ENCODE assay signal across 8 cellular contexts in the genomic region with DNA sequence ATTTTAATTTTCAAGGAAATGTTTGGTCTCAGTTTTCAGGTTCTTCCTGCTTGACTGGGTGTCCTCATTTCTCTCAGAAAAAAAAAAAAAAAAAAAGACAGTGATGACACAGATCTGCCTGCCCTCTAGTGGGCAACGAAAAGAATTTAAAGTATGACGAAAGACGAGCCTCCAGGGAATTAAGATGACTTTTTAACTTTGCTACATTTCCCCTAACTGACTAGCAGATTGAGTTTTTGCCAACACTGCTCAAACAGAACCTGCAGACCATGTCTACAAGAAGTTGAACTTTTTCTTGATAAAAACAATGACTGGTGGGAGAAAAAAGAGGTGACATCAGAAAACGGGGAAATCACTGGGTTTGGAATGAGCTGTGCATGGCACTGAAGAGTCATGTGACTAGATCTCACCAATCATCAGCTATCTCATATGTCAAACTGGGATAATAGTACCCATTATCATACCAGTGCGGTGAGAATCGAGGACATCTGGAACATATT. TPM values are rescaled to one million over a fixed set of nuclear protein-coding genes. Genes with fewer than 3 reads are reported as not detected.
DNase-seq lines count a peak whose midpoint lies in the region; ATAC-seq and TF ChIP-seq lines count a peak whose summit lies in the region.

No MANE protein-coding gene starts in this region.

- H3K36me3 ChIP-seq in rectal smooth muscle tissue (ENCODE audit: control insufficient read depth, insufficient read depth, low read length), result no peaks in the 10 kb centered on the region

- intact Hi-C loops in left cardiac atrium (cut with DNase I), result loop anchor here in 1 of 2 donors (1.0 kb wide), 1 partner anchor 369 kb away; no protein-coding TSS in a partner anchor

- peaks cover 12% of the 10 kb centered on the region for H3K4me1 Mint-ChIP-seq in activated naive CD8-positive, alpha-beta T cell treated with anti-CD3 and anti-CD28 coated beads, Interleukin-2, amount 50 U/mL, for 24 hours

- no peaks in the 10 kb centered on the region for H3K36me3 Mint-ChIP-seq in activated naive CD8-positive, alpha-beta T cell treated with anti-CD3 and anti-CD28 coated beads, Interleukin-2, amount 50 U/mL, for 24 hours (ENCODE audit: low read depth)

- peak overlapping the region; percentile 59 for H3K27ac Mint-ChIP-seq in activated naive CD8-positive, alpha-beta T cell treated with anti-CD3 and anti-CD28 coated beads, Interleukin-2, amount 50 U/mL, for 24 hours

- DNase-seq in NCI-H1092 treated with DMSO at 0.1 percent for 48 hours (lab: John Stamatoyannopoulos, UW) (peak; percentile 29), NCI-H1092 (lab: John Stamatoyannopoulos, UW) (no peak), GM20000 (ENCODE audit: low spot score) (peak; percentile 46), NOMO-1 treated with DMSO at 0.1 percent for 48 hours (lab: John Stamatoyannopoulos, UW; ENCODE audit: unreplicated experiment) (peak; percentile 68), left cardiac atrium (no peak)
- peak; percentile 18 for DNase-seq in activated naive CD8-positive, alpha-beta T cell treated with anti-CD3 and anti-CD28 coated beads, Interleukin-2, amount 50 U/mL, for 24 hours

- H3K4me3 ChIP-seq in rectal smooth muscle tissue (ENCODE audit: low read length), result peak overlapping the region; percentile 1

- no peaks in the 10 kb centered on the region for H3K9me3 Mint-ChIP-seq in activated naive CD8-positive, alpha-beta T cell treated with anti-CD3 and anti-CD28 coated beads, Interleukin-2, amount 50 U/mL, for 24 hours

- no peak overlapping the region for H3K27ac ChIP-seq in rectal smooth muscle tissue (ENCODE audit: low read depth, low read length)

- TF ChIP-seq CTCF in GM20000 (IDR thresholded peaks at IDR 0.05; ENCODE audit: extremely low read depth, missing control alignments), result no peak

- no peaks in the 10 kb centered on the region for H3K27me3 ChIP-seq in rectal smooth muscle tissue (ENCODE audit: control insufficient read depth, insufficient read depth, low read length)

- ATAC-seq in HG03571 (IDR thresholded peaks at IDR 0.05; ENCODE audit: unreplicated experiment) (peak; percentile 77), left cardiac atrium (peak; percentile 55 to 58)
- ATAC-seq in activated naive CD8-positive, alpha-beta T cell treated with anti-CD3 and anti-CD28 coated beads, Interleukin-2, amount 50 U/mL, for 24 hours, result peak; percentile 68

- H3K27me3 Mint-ChIP-seq in activated naive CD8-positive, alpha-beta T cell treated with anti-CD3 and anti-CD28 coated beads, Interleukin-2, amount 50 U/mL, for 24 hours, result peaks cover 2% of the 10 kb centered on the region

- H3K4me1 ChIP-seq in rectal smooth muscle tissue (ENCODE audit: control insufficient read depth, insufficient read depth, low read length), result no peaks in the 10 kb centered on the region

- H3K9ac ChIP-seq in rectal smooth muscle tissue (ENCODE audit: low read length), result no peak overlapping the region

- peak overlapping the region; percentile 73 for H3K4me3 Mint-ChIP-seq in activated naive CD8-positive, alpha-beta T cell treated with anti-CD3 and anti-CD28 coated beads, Interleukin-2, amount 50 U/mL, for 24 hours

RNA-seq across cellular contexts. Expression of a gene that starts 40.8 kb away (rescaled TPM):
- under 1 TPM; 0.39 to 0.74 TPM for total RNA-seq in left cardiac atrium

Comparison
In these comparisons a context has a peak if more than half of its experiments do, and no peak if none do; other contexts are left out.
1. DNase-seq: peak in NCI-H1092 treated with DMSO at 0.1 percent for 48 hours (single experiment), GM20000 (single experiment), NOMO-1 treated with DMSO at 0.1 percent for 48 hours (single experiment) and activated naive CD8-positive, alpha-beta T cell treated with anti-CD3 and anti-CD28 coated beads, Interleukin-2, amount 50 U/mL, for 24 hours (single experiment); none in NCI-H1092 (single experiment) and left cardiac atrium (single experiment).
2. Peak in every context shown above with its lines, with median percentiles within 50 percentile points of each other: ATAC-seq.